Comparison of ENCODE assay signal across 23 cellular contexts in genomic region chr20:24851346-24852019, GRCh38.
"Had no signal": no experiment of that assay in that cellular context is flagged by ENCODE, and none has a peak within 500 bp of the region (broad histone marks: within the 10 kb centered on the region; RNA-seq: fewer than 3 reads in every experiment).

No MANE protein-coding gene starts in this region.

- H3K27ac Mint-ChIP-seq: effector memory CD8-positive, alpha-beta T cell; natural killer cell; stimulated activated memory B cell treated with anti-CD40 and anti-IgM and Interleukin-4, amounts not matched to agents 10 μg/mL and 1 μg/mL and 100 μg/mL, for 72 hours; type B pancreatic cell had no signal

- H3K4me3 Mint-ChIP-seq: effector memory CD8-positive, alpha-beta T cell; natural killer cell; stimulated activated memory B cell treated with anti-CD40 and anti-IgM and Interleukin-4, amounts not matched to agents 10 μg/mL and 1 μg/mL and 100 μg/mL, for 72 hours; type B pancreatic cell had no signal

- FAIRE-seq: endometrium, frontal cortex, keratinocyte, urothelium cell line had no signal

- DNase-seq: cortex of kidney; effector memory CD8-positive, alpha-beta T cell; hypothalamus; left ventricle myocardium superior; lower lobe of right lung; natural killer cell; occipital lobe; ovary; posterior cingulate gyrus; psoas muscle; right cardiac atrium; sigmoid colon; stimulated activated CD4-positive, alpha-beta T cell treated with anti-CD3 and anti-CD28 coated beads, Interleukin-4, amount 100 ng/mL, for 4 hours; stimulated activated naive CD8-positive, alpha-beta T cell treated with anti-CD3 and anti-CD28 coated beads, Interleukin-15, Interleukin-2, amounts not matched to agents 100 U/mL and 50 U/mL, for 24 hours; substantia nigra; testis; tibial artery had no signal

- H3K4me1 Mint-ChIP-seq: natural killer cell; stimulated activated memory B cell treated with anti-CD40 and anti-IgM and Interleukin-4, amounts not matched to agents 10 μg/mL and 1 μg/mL and 100 μg/mL, for 72 hours had no signal

- ATAC-seq: effector memory CD8-positive, alpha-beta T cell; left ventricle myocardium superior; lower lobe of right lung; natural killer cell; psoas muscle; right cardiac atrium; stimulated activated memory B cell treated with anti-CD40 and anti-IgM and Interleukin-4, amounts not matched to agents 10 μg/mL and 1 μg/mL and 100 μg/mL, for 72 hours; stimulated activated naive CD8-positive, alpha-beta T cell treated with anti-CD3 and anti-CD28 coated beads, Interleukin-15, Interleukin-2, amounts not matched to agents 100 U/mL and 50 U/mL, for 24 hours had no signal

- H3K36me3 Mint-ChIP-seq: stimulated activated memory B cell treated with anti-CD40 and anti-IgM and Interleukin-4, amounts not matched to agents 10 μg/mL and 1 μg/mL and 100 μg/mL, for 72 hours; type B pancreatic cell had no signal
